In genomic region chr1:1942753-1943656, GRCh38 we compare ENCODE assay signal across 1 cellular context.
TF ChIP-seq lines count a peak whose summit lies in the region.

No MANE protein-coding gene starts in this region.

TF ChIP-seq in HepG2, 621 proteins besides CTCF, POLR2A, EP300 and RAD21 (continues in another document):
- TF ChIP-seq GABPA (IDR thresholded peaks at IDR 0.05; ENCODE audit: low read depth, low read length) (no peak), GABPA (CRISPR knock-in tag; IDR thresholded peaks at IDR 0.05; ENCODE audit: low read depth) (peak; percentile 86), ZBTB4 (CRISPR knock-in tag; IDR thresholded peaks at IDR 0.05; ENCODE audit: borderline replicate concordance) (no peak), ZBTB49 (CRISPR knock-in tag; IDR thresholded peaks at IDR 0.05; ENCODE audit: borderline replicate concordance) (no peak), ZNF282 (IDR thresholded peaks at IDR 0.05; ENCODE audit: partially characterized antibody) (no peak), ZNF441 (CRISPR knock-in tag; IDR thresholded peaks at IDR 0.05; ENCODE audit: borderline replicate concordance) (peak; percentile 81; the same call in 1 of the 2 replicates), ZNF709 (CRISPR knock-in tag; IDR thresholded peaks at IDR 0.05) (no peak), FOXC1 (CRISPR knock-in tag; IDR thresholded peaks at IDR 0.05; ENCODE audit: borderline replicate concordance) (peak; percentile 78), ZXDC (CRISPR knock-in tag; IDR thresholded peaks at IDR 0.05) (peak; percentile 37; the same call in 1 of the 2 replicates), ZNF724P (CRISPR knock-in tag; IDR thresholded peaks at IDR 0.05; ENCODE audit: borderline replicate concordance) (peak; percentile 70), PAWR (CRISPR knock-in tag; IDR thresholded peaks at IDR 0.05; ENCODE audit: borderline replicate concordance) (no peak), MTA1 (CRISPR knock-in tag; IDR thresholded peaks at IDR 0.05; ENCODE audit: borderline replicate concordance) (peak; percentile 83), ZC3H13 (CRISPR knock-in tag; IDR thresholded peaks at IDR 0.05) (peak; percentile 75), ZNF44 (CRISPR knock-in tag; IDR thresholded peaks at IDR 0.05) (no peak; the same call in 1 of the 2 replicates), ZNF234 (CRISPR knock-in tag; conservative IDR thresholded peaks at IDR 0.05) (no peak), GTF2F1 (IDR thresholded peaks at IDR 0.05; ENCODE audit: low read length) (no peak), ZNF761 (CRISPR knock-in tag; conservative IDR thresholded peaks at IDR 0.05) (no peak), SMYD3 (CRISPR knock-in tag; IDR thresholded peaks at IDR 0.05) (no peak), AHDC1 (CRISPR knock-in tag; IDR thresholded peaks at IDR 0.05; ENCODE audit: borderline replicate concordance) (no peak; the same call in 1 of the 2 replicates), ZNF513 (CRISPR knock-in tag; conservative IDR thresholded peaks at IDR 0.05) (no peak), MBNL3 (CRISPR knock-in tag; conservative IDR thresholded peaks at IDR 0.05) (no peak), HNRNPUL1 (IDR thresholded peaks at IDR 0.05; ENCODE audit: low read depth, low read length) (no peak), RELA (CRISPR knock-in tag; IDR thresholded peaks at IDR 0.05) (no peak), FOXK1 (CRISPR knock-in tag; IDR thresholded peaks at IDR 0.05; ENCODE audit: borderline replicate concordance, low read depth) (peak; percentile 15; the same call in 1 of the 2 replicates), ZNF354B (CRISPR knock-in tag; IDR thresholded peaks at IDR 0.05) (no peak), HDAC6 (IDR thresholded peaks at IDR 0.05; ENCODE audit: low read depth, low read length) (no peak), PHF21A (CRISPR knock-in tag; IDR thresholded peaks at IDR 0.05) (peak; percentile 92), ZFP62 (CRISPR knock-in tag; IDR thresholded peaks at IDR 0.05) (no peak), MIER3 (CRISPR knock-in tag; IDR thresholded peaks at IDR 0.05; ENCODE audit: borderline replicate concordance) (peak; percentile 60; the same call in 1 of the 2 replicates), HNF1B (CRISPR knock-in tag; IDR thresholded peaks at IDR 0.05) (peak; percentile 78), PBX2 (CRISPR knock-in tag; IDR thresholded peaks at IDR 0.05) (no peak), ZNF780A (CRISPR knock-in tag; IDR thresholded peaks at IDR 0.05) (no peak), TEAD3 (CRISPR knock-in tag; optimal IDR thresholded peaks at IDR 0.05; ENCODE audit: borderline replicate concordance) (no peak), YY1 (IDR thresholded peaks at IDR 0.05; ENCODE audit: insufficient read depth, insufficient replicate concordance, low read depth, low read length) (peak; percentile 69), GRHL1 (CRISPR knock-in tag; conservative IDR thresholded peaks at IDR 0.05) (no peak), MEF2D (CRISPR knock-in tag; IDR thresholded peaks at IDR 0.05) (peak; percentile 86)
